Comparison of ENCODE assay signal across 8 cellular contexts in genomic region chr2:230614913-230615332, GRCh38.
DNase-seq lines count a peak whose midpoint lies in the region; ATAC-seq lines count a peak whose summit lies in the region.

No MANE protein-coding gene starts in this region.

- peaks cover 2% of the 10 kb centered on the region for H3K36me3 Mint-ChIP-seq in T-helper 17 cell (ENCODE audit: low read depth)

- peaks cover 10% of the 10 kb centered on the region for H3K4me1 Mint-ChIP-seq in T-helper 17 cell

- DNase-seq in T-helper 17 cell (no peak), NCI-H128 (lab: John Stamatoyannopoulos, UW; ENCODE audit: unreplicated experiment) (no peak), NCI-H2029 treated with DMSO at 0.1 percent for 48 hours (lab: John Stamatoyannopoulos, UW) (no peak), COLO829 (ENCODE audit: low spot score) (no peak), NCI-H1694 (lab: John Stamatoyannopoulos, UW) (no peak)
- DNase-seq in stimulated activated CD4-positive, alpha-beta T cell treated with anti-CD3 and anti-CD28 coated beads, Interleukin-1b, Interleukin-23, amount 100 ng/mL, for 48 hours = peak; percentile 74

- H3K27me3 Mint-ChIP-seq in T-helper 17 cell = no peaks in the 10 kb centered on the region

- peak overlapping the region; percentile 21 for H3K27ac Mint-ChIP-seq in T-helper 17 cell

- H3K4me3 Mint-ChIP-seq in T-helper 17 cell = no peak overlapping the region

- ATAC-seq in GM18870 (IDR thresholded peaks at IDR 0.05; ENCODE audit: unreplicated experiment) (peak; percentile 75), HG02759 (IDR thresholded peaks at IDR 0.05; ENCODE audit: unreplicated experiment) (peak; percentile 88), T-helper 17 cell (peak; percentile 66)

- no peaks in the 10 kb centered on the region for H3K9me3 ChIP-seq in T-helper 17 cell (ENCODE audit: control insufficient read depth, low read length, poor library complexity, severe bottlenecking)
